ENCODE assay signal across 11 cellular contexts in the genomic region with DNA sequence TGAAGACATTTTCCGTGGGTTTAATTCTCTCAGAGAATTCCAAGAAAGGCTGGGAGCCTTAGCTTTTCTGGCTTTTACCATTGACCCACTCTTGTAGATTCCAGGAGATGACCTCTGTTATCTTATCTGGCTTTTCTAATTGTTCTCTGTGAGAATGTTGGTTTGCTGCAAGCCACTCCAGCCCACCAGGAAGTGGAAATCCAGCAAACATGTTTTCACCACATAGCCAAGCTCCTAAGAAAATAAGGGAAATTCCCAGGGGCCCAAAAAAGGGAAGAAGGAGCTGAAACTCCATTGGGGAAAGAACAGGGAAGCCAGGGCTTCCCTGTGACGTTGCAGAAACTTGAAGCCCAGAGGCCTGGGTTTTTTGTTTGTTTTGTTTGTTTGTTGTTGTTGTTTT. TPM values are rescaled to one million over a fixed set of nuclear protein-coding genes. Genes with fewer than 3 reads are reported as not detected.
DNase-seq lines count a peak whose midpoint lies in the region; ATAC-seq, FAIRE-seq and TF ChIP-seq lines count a peak whose summit lies in the region.
"Had no signal": no experiment of that assay in that cellular context is flagged by ENCODE, and none has a peak within 500 bp of the region (broad histone marks: within the 10 kb centered on the region; RNA-seq: fewer than 3 reads in every experiment).

No MANE protein-coding gene starts in this region.

- H3K9ac ChIP-seq in OCI-LY3 (ENCODE audit: low read length) = no peak overlapping the region
- H3K9ac ChIP-seq: KMS-11 had no signal

- peaks cover 38% of the 10 kb centered on the region for H3K79me2 ChIP-seq in ACC112 (ENCODE audit: control insufficient read depth, insufficient read depth, low read length, unreplicated experiment)
- peaks cover 47% of the 10 kb centered on the region for H3K79me2 ChIP-seq in OCI-LY3 (ENCODE audit: low read length)

- H3K27me3 ChIP-seq in ACC112 (ENCODE audit: insufficient read depth, low read length) (no peaks in the 10 kb centered on the region), OCI-LY3 (ENCODE audit: low read depth, low read length) (no peaks in the 10 kb centered on the region), esophagus squamous epithelium (no peaks in the 10 kb centered on the region), small intestine (ENCODE audit: control insufficient read depth in 2 of 2, insufficient read depth in 2 of 2, low read length in 2 of 2) (no peaks in the 10 kb centered on the region)
- H3K27me3 ChIP-seq: body of pancreas had no signal

- DNase-seq in esophagus squamous epithelium (lab: John Stamatoyannopoulos, UW) (no peak), GM10248 (ENCODE audit: extremely low spot score) (no peak), occipital lobe (lab: John Stamatoyannopoulos, UW) (no peak), small intestine (no peak)
- DNase-seq: body of pancreas, naive B cell had no signal

- H3K4me2 ChIP-seq in OCI-LY3 (ENCODE audit: low read length) = peak overlapping the region; percentile 47
- H3K4me2 ChIP-seq: KMS-11 had no signal

- H4K20me1 ChIP-seq in OCI-LY3 (ENCODE audit: insufficient read depth, low read length) = peaks cover 17% of the 10 kb centered on the region; the same call in 1 of the 2 replicates

- peak overlapping the region; percentile 9 for H2AFZ ChIP-seq in ACC112 (ENCODE audit: low read length, unreplicated experiment)
- H2AFZ ChIP-seq in OCI-LY3 (ENCODE audit: low read depth, low read length) = no peak overlapping the region

- no peak for TF ChIP-seq CTCF in OCI-LY3 (IDR thresholded peaks at IDR 0.05; ENCODE audit: low read depth, low read length)
- no peak for TF ChIP-seq CTCF in esophagus squamous epithelium (IDR thresholded peaks at IDR 0.05)
- TF ChIP-seq CTCF in GM10248 (IDR thresholded peaks at IDR 0.05; ENCODE audit: control extremely low read depth, extremely low read depth, low read depth, missing control alignments) = no peak

- TF ChIP-seq POLR2A in esophagus squamous epithelium (IDR thresholded peaks at IDR 0.05) = no peak

- WGBS in esophagus squamous epithelium, 2 donors = 42 to 45% methylated on average over 2 of the region's 2 CpGs
- WGBS in mesodermal cell (ENCODE audit: insufficient coverage in 2 of 2), 2 experiments = 41 to 50% methylated on average over 2 of the region's 2 CpGs
- WGBS in small intestine, 3 donors = 36 to 74% (median 58%) methylated on average over 2 of the region's 2 CpGs

- peaks cover 20% of the 10 kb centered on the region for H3K4me1 ChIP-seq in ACC112 (ENCODE audit: control insufficient read depth, insufficient read depth, low read length, unreplicated experiment)
- H3K4me1 ChIP-seq in OCI-LY3 (ENCODE audit: low read length) = peaks cover 16% of the 10 kb centered on the region
- H3K4me1 ChIP-seq in esophagus squamous epithelium = peaks cover 0 to 37% (median 16%) of the 10 kb centered on the region in 3 donors
- H3K4me1 ChIP-seq in mesodermal cell (ENCODE audit: control insufficient read depth, insufficient read depth, low read length, poor library complexity, severe bottlenecking) = peaks cover 26% of the 10 kb centered on the region
- H3K4me1 ChIP-seq in small intestine (ENCODE audit: control insufficient read depth in 2 of 2, insufficient read depth in 1 of 2, low read depth in 1 of 2, low read length in 1 of 2) = peaks cover 0 to 8% of the 10 kb centered on the region in 2 donors

- intact Hi-C loops in esophagus squamous epithelium (cut with DNase I) = no loop called here

- no peak for ATAC-seq in GM21576 (IDR thresholded peaks at IDR 0.05; ENCODE audit: unreplicated experiment)
- ATAC-seq: body of pancreas had no signal

- H3K27ac ChIP-seq in ACC112 (ENCODE audit: low read depth, low read length) (peak overlapping the region; percentile 69), OCI-LY3 (ENCODE audit: low read length) (no peak overlapping the region), esophagus squamous epithelium (peak overlapping the region in 3 of 4 donors; percentile 2 to 34 (median 16)), mesodermal cell (ENCODE audit: low read depth, low read length, severe bottlenecking) (peak overlapping the region; percentile 89), small intestine (ENCODE audit: low read depth in 1 of 2, low read length in 1 of 2) (peak overlapping the region in 1 of 2 donors; percentile 34)
- H3K27ac ChIP-seq: KMS-11 had no signal

- H3K9me3 ChIP-seq in OCI-LY3 (ENCODE audit: insufficient read depth, low read length) = no peaks in the 10 kb centered on the region
- H3K9me3 ChIP-seq in esophagus squamous epithelium = no peaks in the 10 kb centered on the region
- no peaks in the 10 kb centered on the region for H3K9me3 ChIP-seq in mesodermal cell (ENCODE audit: control insufficient read depth, low read length)
- H3K9me3 ChIP-seq in small intestine (ENCODE audit: control insufficient read depth, low read depth) = no peaks in the 10 kb centered on the region
- H3K9me3 ChIP-seq: body of pancreas had no signal

- FAIRE-seq in small intestine (lab: Jason Lieb, UNC) = no peak

- CTCF ChIA-PET in GM10248 (lab: Yijun Ruan, JAX) = no interaction called here

- POLR2A ChIA-PET in GM10248 (lab: Yijun Ruan, JAX) = no interaction called here

- H3K4me3 ChIP-seq in ACC112 (ENCODE audit: low read depth, low read length) (peak overlapping the region; percentile 6; the same call in 1 of the 2 replicates), OCI-LY3 (ENCODE audit: low read length) (0 out of 2 replicates have a peak overlapping the region, but pooled peaks have one; percentile 6), esophagus squamous epithelium (no peak overlapping the region), mesodermal cell (ENCODE audit: extremely low read depth, insufficient read depth, low read length, poor library complexity, severe bottlenecking) (no peak overlapping the region), small intestine (ENCODE audit: low read depth in 1 of 2, low read length in 2 of 2) (no peak overlapping the region)
- H3K4me3 ChIP-seq: body of pancreas had no signal

- H3K36me3 ChIP-seq in ACC112 (ENCODE audit: insufficient read depth, low read length) (peaks cover 7% of the 10 kb centered on the region; the same call in 1 of the 2 replicates), OCI-LY3 (replicated peaks; ENCODE audit: low read depth, low read length) (peaks cover 9% of the 10 kb centered on the region), esophagus squamous epithelium (peaks cover 0 to 31% (median 17%) of the 10 kb centered on the region in 3 donors), mesodermal cell (ENCODE audit: control insufficient read depth, insufficient read depth, low read length) (peaks cover 29% of the 10 kb centered on the region), small intestine (ENCODE audit: control insufficient read depth in 2 of 2, insufficient read depth in 2 of 2, low read length in 2 of 2) (peaks cover 0 to 8% of the 10 kb centered on the region in 2 donors)

RNA-seq across cellular contexts. Expression of a gene that starts 19.7 kb away (rescaled TPM):
- total RNA-seq in esophagus squamous epithelium (10 to 100 TPM; 18.9 to 27.0 (median 23.2) TPM), occipital lobe (22.3 TPM)
- polyA plus RNA-seq in mesodermal cell (2013, experiment 1 of 2) = 55.6 TPM
- 48.0 TPM for polyA plus RNA-seq in mesodermal cell (2013, experiment 2 of 2)
- 10 to 100 TPM in 1 of 3 donors, 1 to 10 TPM in 2; 2.7 to 22.4 (median 3.2) TPM for polyA plus RNA-seq in small intestine

RNA-seq across cellular contexts. Expression of a gene that starts 30.4 kb away (rescaled TPM):
- total RNA-seq in esophagus squamous epithelium = 10 to 100 TPM; 19.7 to 47.7 (median 26.2) TPM
- polyA plus RNA-seq in mesodermal cell (2013, experiment 1 of 2) = 67.8 TPM
- 67.6 TPM for polyA plus RNA-seq in mesodermal cell (2013, experiment 2 of 2)
- 59.9 TPM for total RNA-seq in occipital lobe
- polyA plus RNA-seq in small intestine = 10 to 100 TPM in 1 of 3 donors, 1 to 10 TPM in 2; 1.3 to 11.0 (median 7.0) TPM

Comparison
In these comparisons a context has a peak if more than half of its experiments do, and no peak if none do; other contexts are left out.
1. H3K4me3 ChIP-seq: peak in ACC112 (single experiment) and OCI-LY3 (single experiment); none in esophagus squamous epithelium (0 of 4), mesodermal cell (single experiment) and small intestine (0 of 2).